ENCODE assay signal across 14 cellular contexts in genomic region chr21:16084776-16085364, GRCh38.
DNase-seq lines count a peak whose midpoint lies in the region; ATAC-seq and TF ChIP-seq lines count a peak whose summit lies in the region.
"Had no signal": no experiment of that assay in that cellular context is flagged by ENCODE, and none has a peak within 500 bp of the region (broad histone marks: within the 10 kb centered on the region; RNA-seq: fewer than 3 reads in every experiment).

No MANE protein-coding gene starts in this region.

- H3K9me3 Mint-ChIP-seq in CD8-positive, alpha-beta memory T cell: no peaks in the 10 kb centered on the region

- H3K27ac Mint-ChIP-seq in CD8-positive, alpha-beta memory T cell: no peak overlapping the region
- H3K27ac Mint-ChIP-seq: activated CD4-positive, alpha-beta T cell treated with anti-CD3 and anti-CD28 coated beads for 36 hours; IgD-negative memory B cell had no signal

- no peak for ATAC-seq in HG02610 (IDR thresholded peaks at IDR 0.05; ENCODE audit: unreplicated experiment)
- ATAC-seq: activated CD4-positive, alpha-beta T cell treated with anti-CD3 and anti-CD28 coated beads for 36 hours had no signal

- H3K9me3 ChIP-seq in CD8-positive, alpha-beta memory T cell (ENCODE audit: low read length): no peaks in the 10 kb centered on the region
- H3K9me3 ChIP-seq: colonic mucosa, upper lobe of left lung had no signal

- H3K4me3 Mint-ChIP-seq in CD8-positive, alpha-beta memory T cell: no peak overlapping the region
- H3K4me3 Mint-ChIP-seq: activated CD4-positive, alpha-beta T cell treated with anti-CD3 and anti-CD28 coated beads for 36 hours; IgD-negative memory B cell had no signal

- intact Hi-C loops in posterior cingulate gyrus (cut with DNase I): loop anchor here (5.0 to 10.0 kb wide), 3 partner anchors 112 to 500 kb away; no protein-coding TSS in a partner anchor

- CTCF ChIA-PET in CD8-positive, alpha-beta memory T cell (lab: Charles Lee): no interaction called here

- peak overlapping the region in 1 of 2 donors; percentile 21 for H3K4me3 ChIP-seq in foreskin fibroblast (ENCODE audit: low read depth in 1 of 2, low read length in 2 of 2)
- no peak overlapping the region for H3K4me3 ChIP-seq in CD8-positive, alpha-beta memory T cell (ENCODE audit: low read length)
- H3K4me3 ChIP-seq: colonic mucosa, upper lobe of left lung had no signal

- POLR2A ChIA-PET in CD8-positive, alpha-beta memory T cell (lab: Charles Lee): no interaction called here

- DNase-seq in Ammon's horn (ENCODE audit: low spot score): peak; percentile 85
- peak; percentile 42 for DNase-seq in RKO (ENCODE audit: low spot score)
- peak; percentile 82 to 92 for DNase-seq in foreskin fibroblast
- peak in 7 of 10 donors; percentile 23 to 78 (median 44) for DNase-seq in posterior cingulate gyrus
- no peak for DNase-seq in CD8-positive, alpha-beta memory T cell
- no peak for DNase-seq in activated CD4-positive, CD25-positive, alpha-beta regulatory T cell treated with anti-CD3 and anti-CD28 coated beads, Interleukin-2, amount 50 U/mL, for 72 hours
- no peak for DNase-seq in NAMALWA (ENCODE audit: low spot score)
- DNase-seq: activated CD4-positive, alpha-beta T cell treated with anti-CD3 and anti-CD28 coated beads for 36 hours; colonic mucosa; kidney; OCI-M1; upper lobe of left lung had no signal

- H3K27ac ChIP-seq in CD8-positive, alpha-beta memory T cell (ENCODE audit: low read depth, low read length): no peak overlapping the region
- H3K27ac ChIP-seq: colonic mucosa had no signal

- H3K4me1 ChIP-seq in CD8-positive, alpha-beta memory T cell (ENCODE audit: insufficient read depth, low read length): no peaks in the 10 kb centered on the region
- H3K4me1 ChIP-seq: colonic mucosa, upper lobe of left lung had no signal

- H3K27me3 ChIP-seq in CD8-positive, alpha-beta memory T cell (ENCODE audit: insufficient read depth, low read length, poor library complexity, severe bottlenecking): no peaks in the 10 kb centered on the region
- H3K27me3 ChIP-seq: colonic mucosa, upper lobe of left lung had no signal

- peaks cover 0 to 2% of the 10 kb centered on the region in 2 donors for H3K27me3 Mint-ChIP-seq in CD8-positive, alpha-beta memory T cell
- H3K27me3 Mint-ChIP-seq: activated CD4-positive, alpha-beta T cell treated with anti-CD3 and anti-CD28 coated beads for 36 hours; IgD-negative memory B cell had no signal

- no peaks in the 10 kb centered on the region for H3K36me3 Mint-ChIP-seq in CD8-positive, alpha-beta memory T cell
- H3K36me3 Mint-ChIP-seq: IgD-negative memory B cell had no signal

- no peaks in the 10 kb centered on the region for H3K36me3 ChIP-seq in CD8-positive, alpha-beta memory T cell (ENCODE audit: insufficient read depth, low read length)
- H3K36me3 ChIP-seq: colonic mucosa, upper lobe of left lung had no signal

- H3K4me1 Mint-ChIP-seq in CD8-positive, alpha-beta memory T cell: no peaks in the 10 kb centered on the region
- H3K4me1 Mint-ChIP-seq: activated CD4-positive, alpha-beta T cell treated with anti-CD3 and anti-CD28 coated beads for 36 hours; IgD-negative memory B cell had no signal

- TF ChIP-seq CTCF in foreskin fibroblast (IDR thresholded peaks at IDR 0.05; ENCODE audit: low read depth, low read length): no peak

Comparison
In these comparisons a context has a peak if more than half of its experiments do, and no peak if none do; other contexts are left out.
1. DNase-seq: peak in Ammon's horn (single experiment), RKO (single experiment), foreskin fibroblast (2 of 2) and posterior cingulate gyrus (7 of 10); none in CD8-positive, alpha-beta memory T cell (0 of 5), activated CD4-positive, CD25-positive, alpha-beta regulatory T cell treated with anti-CD3 and anti-CD28 coated beads, Interleukin-2, amount 50 U/mL, for 72 hours (single experiment) and NAMALWA (single experiment).